ENCODE assay signal across 11 cellular contexts in the genomic region with DNA sequence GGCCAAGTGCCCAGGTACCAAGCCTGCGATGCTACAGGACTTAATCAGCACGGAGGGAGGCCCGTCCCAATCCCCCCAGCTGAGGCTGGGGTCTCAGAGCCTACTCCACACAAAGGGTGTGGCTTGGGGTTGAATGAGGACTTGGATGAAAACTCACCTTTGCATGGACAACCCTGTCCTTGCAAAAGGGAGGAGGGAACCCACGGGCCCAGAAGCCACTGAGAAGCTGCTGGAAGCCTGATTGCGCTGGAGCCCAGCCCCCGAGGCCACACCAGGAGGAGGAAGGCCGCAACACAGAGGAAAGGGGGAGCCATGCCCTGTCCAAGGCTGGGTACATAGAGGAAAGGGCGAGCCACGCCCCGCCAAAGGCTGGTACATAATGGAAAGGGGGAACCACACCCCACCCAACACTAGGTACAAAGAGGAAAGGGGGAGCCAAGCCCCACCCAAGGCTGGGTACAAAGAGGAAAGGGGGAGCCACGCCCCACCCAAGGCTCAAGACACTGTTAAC.
"Had no signal": no experiment of that assay in that cellular context is flagged by ENCODE, and none has a peak within 500 bp of the region (broad histone marks: within the 10 kb centered on the region; RNA-seq: fewer than 3 reads in every experiment).

No MANE protein-coding gene starts in this region.

- H3K9me3 Mint-ChIP-seq: activated CD8-positive, alpha-beta T cell treated with anti-CD3 and anti-CD28 coated beads for 36 hours; activated naive CD4-positive, alpha-beta T cell treated with anti-CD3 and anti-CD28 coated beads, Interleukin-2, amount 50 U/mL, for 24 hours; stimulated activated naive CD8-positive, alpha-beta T cell treated with anti-CD3 and anti-CD28 coated beads, Interleukin-15, amount 100 ng/mL, for 72 hours had no signal

- H3K36me3 Mint-ChIP-seq: activated naive CD4-positive, alpha-beta T cell treated with anti-CD3 and anti-CD28 coated beads, Interleukin-2, amount 50 U/mL, for 24 hours; naive thymus-derived CD4-positive, alpha-beta T cell had no signal

- H3K4me3 ChIP-seq: hepatocyte, lower lobe of right lung, prostate gland had no signal

- H3K27ac Mint-ChIP-seq: activated CD8-positive, alpha-beta T cell treated with anti-CD3 and anti-CD28 coated beads for 36 hours; activated naive CD4-positive, alpha-beta T cell treated with anti-CD3 and anti-CD28 coated beads, Interleukin-2, amount 50 U/mL, for 24 hours; naive thymus-derived CD4-positive, alpha-beta T cell; stimulated activated naive CD8-positive, alpha-beta T cell treated with anti-CD3 and anti-CD28 coated beads, Interleukin-15, amount 100 ng/mL, for 72 hours had no signal

- H3K9me3 ChIP-seq: lower lobe of right lung, prostate gland had no signal

- H3K36me3 ChIP-seq: lower lobe of right lung, prostate gland had no signal

- ATAC-seq: activated CD8-positive, alpha-beta T cell treated with anti-CD3 and anti-CD28 coated beads for 36 hours; lower lobe of right lung; naive thymus-derived CD4-positive, alpha-beta T cell; stimulated activated naive CD8-positive, alpha-beta T cell treated with anti-CD3 and anti-CD28 coated beads, Interleukin-15, amount 100 ng/mL, for 72 hours had no signal

- H3K4me3 Mint-ChIP-seq: activated CD8-positive, alpha-beta T cell treated with anti-CD3 and anti-CD28 coated beads for 36 hours; activated naive CD4-positive, alpha-beta T cell treated with anti-CD3 and anti-CD28 coated beads, Interleukin-2, amount 50 U/mL, for 24 hours; naive thymus-derived CD4-positive, alpha-beta T cell; stimulated activated naive CD8-positive, alpha-beta T cell treated with anti-CD3 and anti-CD28 coated beads, Interleukin-15, amount 100 ng/mL, for 72 hours had no signal

- H3K27ac ChIP-seq: hepatocyte, lower lobe of right lung, prostate gland had no signal

- H3K4me1 Mint-ChIP-seq: activated naive CD4-positive, alpha-beta T cell treated with anti-CD3 and anti-CD28 coated beads, Interleukin-2, amount 50 U/mL, for 24 hours; stimulated activated naive CD8-positive, alpha-beta T cell treated with anti-CD3 and anti-CD28 coated beads, Interleukin-15, amount 100 ng/mL, for 72 hours had no signal

- H3K27me3 ChIP-seq: hepatocyte had no signal

- DNase-seq: activated CD8-positive, alpha-beta T cell treated with anti-CD3 and anti-CD28 coated beads for 36 hours; amygdala; lower lobe of right lung; naive thymus-derived CD4-positive, alpha-beta T cell; nucleus accumbens; stimulated activated CD4-positive, alpha-beta T cell treated with anti-CD3 and anti-CD28 coated beads, Interleukin-4, amount 100 ng/mL, for 1 hour; T-helper 9 cell had no signal

- H3K27me3 Mint-ChIP-seq: activated CD8-positive, alpha-beta T cell treated with anti-CD3 and anti-CD28 coated beads for 36 hours; activated naive CD4-positive, alpha-beta T cell treated with anti-CD3 and anti-CD28 coated beads, Interleukin-2, amount 50 U/mL, for 24 hours had no signal
